ENCODE assay signal across 1 cellular context in genomic region chr10:100996678-100997363, GRCh38.
TF ChIP-seq lines count a peak whose summit lies in the region.

No MANE protein-coding gene starts in this region.

TF ChIP-seq in WTC11, 78 proteins besides CTCF, POLR2A, EP300 and RAD21 (continued from another document and continues in another):
- TF ChIP-seq PRDM15 (CRISPR knock-in tag; IDR thresholded peaks at IDR 0.05) (no peak), HMGA2 (CRISPR knock-in tag; IDR thresholded peaks at IDR 0.05) (no peak), GRHL2 (CRISPR knock-in tag; IDR thresholded peaks at IDR 0.05; ENCODE audit: insufficient replicate concordance, severe bottlenecking) (no peak), PRRX2 (CRISPR knock-in tag; IDR thresholded peaks at IDR 0.05) (no peak), ETV6 (CRISPR knock-in tag; IDR thresholded peaks at IDR 0.05) (no peak; the same call in 1 of the 2 replicates), ZNF138 (CRISPR knock-in tag; conservative IDR thresholded peaks at IDR 0.05) (no peak), ZNF232 (CRISPR knock-in tag; IDR thresholded peaks at IDR 0.05) (no peak), CBFB (CRISPR knock-in tag; IDR thresholded peaks at IDR 0.05; ENCODE audit: low read depth) (no peak), KAT7 (CRISPR knock-in tag; IDR thresholded peaks at IDR 0.05; ENCODE audit: borderline replicate concordance) (no peak), GTF2I (CRISPR knock-in tag; conservative IDR thresholded peaks at IDR 0.05) (no peak), FOXP4 (CRISPR knock-in tag; IDR thresholded peaks at IDR 0.05) (no peak), SMAD3 (CRISPR knock-in tag; IDR thresholded peaks at IDR 0.05; ENCODE audit: borderline replicate concordance) (no peak), ZNF121 (CRISPR knock-in tag; IDR thresholded peaks at IDR 0.05) (no peak), ZNF532 (CRISPR knock-in tag; IDR thresholded peaks at IDR 0.05; ENCODE audit: borderline replicate concordance) (no peak), RORB (CRISPR knock-in tag; IDR thresholded peaks at IDR 0.05) (no peak), MYBL2 (CRISPR knock-in tag; IDR thresholded peaks at IDR 0.05) (peak; percentile 57; the same call in 1 of the 2 replicates), ZMAT4 (CRISPR knock-in tag; IDR thresholded peaks at IDR 0.05) (no peak), ATF1 (CRISPR knock-in tag; IDR thresholded peaks at IDR 0.05) (no peak), ELF4 (CRISPR knock-in tag; IDR thresholded peaks at IDR 0.05; ENCODE audit: low read depth) (no peak), SOX15 (CRISPR knock-in tag; IDR thresholded peaks at IDR 0.05) (no peak), EMX1 (CRISPR knock-in tag; IDR thresholded peaks at IDR 0.05) (no peak), STAT6 (CRISPR knock-in tag; conservative IDR thresholded peaks at IDR 0.05; ENCODE audit: low read depth) (no peak), PREB (CRISPR knock-in tag; IDR thresholded peaks at IDR 0.05; ENCODE audit: borderline replicate concordance) (no peak), NR1H2 (CRISPR knock-in tag; IDR thresholded peaks at IDR 0.05) (no peak), ZNF671 (CRISPR knock-in tag; IDR thresholded peaks at IDR 0.05) (no peak), AFF4 (CRISPR knock-in tag; IDR thresholded peaks at IDR 0.05; ENCODE audit: borderline replicate concordance) (no peak), ERG (CRISPR knock-in tag; IDR thresholded peaks at IDR 0.05) (no peak), GABPB1 (CRISPR knock-in tag; IDR thresholded peaks at IDR 0.05) (no peak; the same call in 1 of the 2 replicates), TEAD4 (CRISPR knock-in tag; IDR thresholded peaks at IDR 0.05) (no peak), OVOL2 (CRISPR knock-in tag; IDR thresholded peaks at IDR 0.05; ENCODE audit: borderline replicate concordance) (no peak), SMAD4 (CRISPR knock-in tag; IDR thresholded peaks at IDR 0.05) (no peak), NFYB (CRISPR knock-in tag; conservative IDR thresholded peaks at IDR 0.05; ENCODE audit: low read depth) (no peak), TEAD1 (CRISPR knock-in tag; IDR thresholded peaks at IDR 0.05) (no peak), E2F4 (CRISPR knock-in tag; IDR thresholded peaks at IDR 0.05; ENCODE audit: borderline replicate concordance, low read depth) (0 out of 2 replicates have a peak, but pooled peaks have one; percentile 63), MLX (CRISPR knock-in tag; IDR thresholded peaks at IDR 0.05) (no peak), TP53 (CRISPR knock-in tag; IDR thresholded peaks at IDR 0.05) (peak; percentile 30; the same call in 1 of the 2 replicates), USF1 (CRISPR knock-in tag; IDR thresholded peaks at IDR 0.05) (peak; percentile 85), ZNF416 (CRISPR knock-in tag; IDR thresholded peaks at IDR 0.05) (no peak)
